In genomic region chr4:123419885-123420743, GRCh38 we compare ENCODE assay signal across 2 cellular contexts.
TF ChIP-seq lines count a peak whose summit lies in the region.

No MANE protein-coding gene starts in this region.

TF ChIP-seq in HepG2, 621 proteins besides CTCF, POLR2A, EP300 and RAD21:
- TF ChIP-seq KLF13 (CRISPR knock-in tag; IDR thresholded peaks at IDR 0.05) = no peak
- TF ChIP-seq, protein P1, sequence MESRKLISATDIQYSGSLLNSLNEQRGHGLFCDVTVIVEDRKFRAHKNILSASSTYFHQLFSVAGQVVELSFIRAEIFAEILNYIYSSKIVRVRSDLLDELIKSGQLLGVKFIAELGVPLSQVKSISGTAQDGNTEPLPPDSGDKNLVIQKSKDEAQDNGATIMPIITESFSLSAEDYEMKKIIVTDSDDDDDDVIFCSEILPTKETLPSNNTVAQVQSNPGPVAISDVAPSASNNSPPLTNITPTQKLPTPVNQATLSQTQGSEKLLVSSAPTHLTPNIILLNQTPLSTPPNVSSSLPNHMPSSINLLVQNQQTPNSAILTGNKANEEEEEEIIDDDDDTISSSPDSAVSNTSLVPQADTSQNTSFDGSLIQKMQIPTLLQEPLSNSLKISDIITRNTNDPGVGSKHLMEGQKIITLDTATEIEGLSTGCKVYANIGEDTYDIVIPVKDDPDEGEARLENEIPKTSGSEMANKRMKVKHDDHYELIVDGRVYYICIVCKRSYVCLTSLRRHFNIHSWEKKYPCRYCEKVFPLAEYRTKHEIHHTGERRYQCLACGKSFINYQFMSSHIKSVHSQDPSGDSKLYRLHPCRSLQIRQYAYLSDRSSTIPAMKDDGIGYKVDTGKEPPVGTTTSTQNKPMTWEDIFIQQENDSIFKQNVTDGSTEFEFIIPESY (CRISPR knock-in tag; IDR thresholded peaks at IDR 0.05) = peak; percentile 53; the same call in 1 of the 2 replicates
- no peak for TF ChIP-seq ZNF615 (CRISPR knock-in tag; IDR thresholded peaks at IDR 0.05; ENCODE audit: borderline replicate concordance)
- no peak for TF ChIP-seq ZNF256 (CRISPR knock-in tag; conservative IDR thresholded peaks at IDR 0.05)
- no peak for TF ChIP-seq ZNF652 (CRISPR knock-in tag; IDR thresholded peaks at IDR 0.05; ENCODE audit: borderline replicate concordance, low read depth)
- TF ChIP-seq, protein P2, sequence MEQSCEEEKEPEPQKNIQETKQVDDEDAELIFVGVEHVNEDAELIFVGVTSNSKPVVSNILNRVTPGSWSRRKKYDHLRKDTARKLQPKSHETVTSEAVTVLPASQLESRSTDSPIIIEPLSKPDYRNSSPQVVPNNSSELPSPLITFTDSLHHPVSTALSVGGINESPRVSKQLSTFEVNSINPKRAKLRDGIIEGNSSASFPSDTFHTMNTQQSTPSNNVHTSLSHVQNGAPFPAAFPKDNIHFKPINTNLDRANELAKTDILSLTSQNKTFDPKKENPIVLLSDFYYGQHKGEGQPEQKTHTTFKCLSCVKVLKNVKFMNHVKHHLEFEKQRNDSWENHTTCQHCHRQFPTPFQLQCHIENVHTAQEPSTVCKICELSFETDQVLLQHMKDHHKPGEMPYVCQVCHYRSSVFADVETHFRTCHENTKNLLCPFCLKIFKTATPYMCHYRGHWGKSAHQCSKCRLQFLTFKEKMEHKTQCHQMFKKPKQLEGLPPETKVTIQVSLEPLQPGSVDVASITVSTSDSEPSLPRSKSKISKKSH (CRISPR knock-in tag; IDR thresholded peaks at IDR 0.05; ENCODE audit: borderline replicate concordance) = no peak
- TF ChIP-seq ZNF282 (IDR thresholded peaks at IDR 0.05; ENCODE audit: partially characterized antibody) = no peak
- TF ChIP-seq ZNF460 (CRISPR knock-in tag; IDR thresholded peaks at IDR 0.05; ENCODE audit: borderline replicate concordance) = peak; percentile 62; the same call in 1 of the 2 replicates
- TF ChIP-seq ZBTB38 (CRISPR knock-in tag; IDR thresholded peaks at IDR 0.05) = 0 out of 2 replicates have a peak, but pooled peaks have one; percentile 40
- no peak for TF ChIP-seq HNRNPUL1 (IDR thresholded peaks at IDR 0.05; ENCODE audit: low read depth, low read length)

TF ChIP-seq in H1, 55 proteins besides CTCF, POLR2A, EP300 and RAD21:
- TF ChIP-seq, protein P3, sequence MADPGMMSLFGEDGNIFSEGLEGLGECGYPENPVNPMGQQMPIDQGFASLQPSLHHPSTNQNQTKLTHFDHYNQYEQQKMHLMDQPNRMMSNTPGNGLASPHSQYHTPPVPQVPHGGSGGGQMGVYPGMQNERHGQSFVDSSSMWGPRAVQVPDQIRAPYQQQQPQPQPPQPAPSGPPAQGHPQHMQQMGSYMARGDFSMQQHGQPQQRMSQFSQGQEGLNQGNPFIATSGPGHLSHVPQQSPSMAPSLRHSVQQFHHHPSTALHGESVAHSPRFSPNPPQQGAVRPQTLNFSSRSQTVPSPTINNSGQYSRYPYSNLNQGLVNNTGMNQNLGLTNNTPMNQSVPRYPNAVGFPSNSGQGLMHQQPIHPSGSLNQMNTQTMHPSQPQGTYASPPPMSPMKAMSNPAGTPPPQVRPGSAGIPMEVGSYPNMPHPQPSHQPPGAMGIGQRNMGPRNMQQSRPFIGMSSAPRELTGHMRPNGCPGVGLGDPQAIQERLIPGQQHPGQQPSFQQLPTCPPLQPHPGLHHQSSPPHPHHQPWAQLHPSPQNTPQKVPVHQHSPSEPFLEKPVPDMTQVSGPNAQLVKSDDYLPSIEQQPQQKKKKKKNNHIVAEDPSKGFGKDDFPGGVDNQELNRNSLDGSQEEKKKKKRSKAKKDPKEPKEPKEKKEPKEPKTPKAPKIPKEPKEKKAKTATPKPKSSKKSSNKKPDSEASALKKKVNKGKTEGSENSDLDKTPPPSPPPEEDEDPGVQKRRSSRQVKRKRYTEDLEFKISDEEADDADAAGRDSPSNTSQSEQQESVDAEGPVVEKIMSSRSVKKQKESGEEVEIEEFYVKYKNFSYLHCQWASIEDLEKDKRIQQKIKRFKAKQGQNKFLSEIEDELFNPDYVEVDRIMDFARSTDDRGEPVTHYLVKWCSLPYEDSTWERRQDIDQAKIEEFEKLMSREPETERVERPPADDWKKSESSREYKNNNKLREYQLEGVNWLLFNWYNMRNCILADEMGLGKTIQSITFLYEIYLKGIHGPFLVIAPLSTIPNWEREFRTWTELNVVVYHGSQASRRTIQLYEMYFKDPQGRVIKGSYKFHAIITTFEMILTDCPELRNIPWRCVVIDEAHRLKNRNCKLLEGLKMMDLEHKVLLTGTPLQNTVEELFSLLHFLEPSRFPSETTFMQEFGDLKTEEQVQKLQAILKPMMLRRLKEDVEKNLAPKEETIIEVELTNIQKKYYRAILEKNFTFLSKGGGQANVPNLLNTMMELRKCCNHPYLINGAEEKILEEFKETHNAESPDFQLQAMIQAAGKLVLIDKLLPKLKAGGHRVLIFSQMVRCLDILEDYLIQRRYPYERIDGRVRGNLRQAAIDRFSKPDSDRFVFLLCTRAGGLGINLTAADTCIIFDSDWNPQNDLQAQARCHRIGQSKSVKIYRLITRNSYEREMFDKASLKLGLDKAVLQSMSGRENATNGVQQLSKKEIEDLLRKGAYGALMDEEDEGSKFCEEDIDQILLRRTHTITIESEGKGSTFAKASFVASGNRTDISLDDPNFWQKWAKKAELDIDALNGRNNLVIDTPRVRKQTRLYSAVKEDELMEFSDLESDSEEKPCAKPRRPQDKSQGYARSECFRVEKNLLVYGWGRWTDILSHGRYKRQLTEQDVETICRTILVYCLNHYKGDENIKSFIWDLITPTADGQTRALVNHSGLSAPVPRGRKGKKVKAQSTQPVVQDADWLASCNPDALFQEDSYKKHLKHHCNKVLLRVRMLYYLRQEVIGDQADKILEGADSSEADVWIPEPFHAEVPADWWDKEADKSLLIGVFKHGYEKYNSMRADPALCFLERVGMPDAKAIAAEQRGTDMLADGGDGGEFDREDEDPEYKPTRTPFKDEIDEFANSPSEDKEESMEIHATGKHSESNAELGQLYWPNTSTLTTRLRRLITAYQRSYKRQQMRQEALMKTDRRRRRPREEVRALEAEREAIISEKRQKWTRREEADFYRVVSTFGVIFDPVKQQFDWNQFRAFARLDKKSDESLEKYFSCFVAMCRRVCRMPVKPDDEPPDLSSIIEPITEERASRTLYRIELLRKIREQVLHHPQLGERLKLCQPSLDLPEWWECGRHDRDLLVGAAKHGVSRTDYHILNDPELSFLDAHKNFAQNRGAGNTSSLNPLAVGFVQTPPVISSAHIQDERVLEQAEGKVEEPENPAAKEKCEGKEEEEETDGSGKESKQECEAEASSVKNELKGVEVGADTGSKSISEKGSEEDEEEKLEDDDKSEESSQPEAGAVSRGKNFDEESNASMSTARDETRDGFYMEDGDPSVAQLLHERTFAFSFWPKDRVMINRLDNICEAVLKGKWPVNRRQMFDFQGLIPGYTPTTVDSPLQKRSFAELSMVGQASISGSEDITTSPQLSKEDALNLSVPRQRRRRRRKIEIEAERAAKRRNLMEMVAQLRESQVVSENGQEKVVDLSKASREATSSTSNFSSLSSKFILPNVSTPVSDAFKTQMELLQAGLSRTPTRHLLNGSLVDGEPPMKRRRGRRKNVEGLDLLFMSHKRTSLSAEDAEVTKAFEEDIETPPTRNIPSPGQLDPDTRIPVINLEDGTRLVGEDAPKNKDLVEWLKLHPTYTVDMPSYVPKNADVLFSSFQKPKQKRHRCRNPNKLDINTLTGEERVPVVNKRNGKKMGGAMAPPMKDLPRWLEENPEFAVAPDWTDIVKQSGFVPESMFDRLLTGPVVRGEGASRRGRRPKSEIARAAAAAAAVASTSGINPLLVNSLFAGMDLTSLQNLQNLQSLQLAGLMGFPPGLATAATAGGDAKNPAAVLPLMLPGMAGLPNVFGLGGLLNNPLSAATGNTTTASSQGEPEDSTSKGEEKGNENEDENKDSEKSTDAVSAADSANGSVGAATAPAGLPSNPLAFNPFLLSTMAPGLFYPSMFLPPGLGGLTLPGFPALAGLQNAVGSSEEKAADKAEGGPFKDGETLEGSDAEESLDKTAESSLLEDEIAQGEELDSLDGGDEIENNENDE (IDR thresholded peaks at IDR 0.05; ENCODE audit: insufficient replicate concordance, low read length) = no peak
- no peak for TF ChIP-seq NANOG (IDR thresholded peaks at IDR 0.05; ENCODE audit: insufficient read depth, low read depth, low read length, poor library complexity, severe bottlenecking)
- no peak for TF ChIP-seq KDM1A (IDR thresholded peaks at IDR 0.05; ENCODE audit: borderline replicate concordance, low read length)
- no peak for TF ChIP-seq POLR2AphosphoS5 (IDR thresholded peaks at IDR 0.05; ENCODE audit: low read depth, low read length)
- TF ChIP-seq PHF8 (conservative IDR thresholded peaks at IDR 0.05; ENCODE audit: low read depth, low read length) = no peak
- TF ChIP-seq FOSL1 (IDR thresholded peaks at IDR 0.05; ENCODE audit: insufficient read depth, low read depth, low read length) = no peak
- TF ChIP-seq POU5F1 (IDR thresholded peaks at IDR 0.05; ENCODE audit: low read depth, low read length) = no peak
- TF ChIP-seq GABPA (IDR thresholded peaks at IDR 0.05; ENCODE audit: borderline replicate concordance, insufficient read depth, low read length) = no peak
- no peak for TF ChIP-seq TEAD4 (IDR thresholded peaks at IDR 0.05; ENCODE audit: low read depth, low read length)
- TF ChIP-seq JUN (IDR thresholded peaks at IDR 0.05; ENCODE audit: low read depth, low read length) = no peak
- TF ChIP-seq MAFK (IDR thresholded peaks at IDR 0.05; ENCODE audit: low read depth, low read length) = no peak
- TF ChIP-seq SP2 (IDR thresholded peaks at IDR 0.05; ENCODE audit: low read length) = no peak
- TF ChIP-seq RFX5 (IDR thresholded peaks at IDR 0.05; ENCODE audit: borderline replicate concordance, low read depth, low read length) = no peak
- TF ChIP-seq TCF12 (IDR thresholded peaks at IDR 0.05; ENCODE audit: low read depth, low read length) = no peak
- no peak for TF ChIP-seq ZNF274 (IDR thresholded peaks at IDR 0.05; ENCODE audit: borderline replicate concordance, extremely low read depth, low read length)
- no peak for TF ChIP-seq SP4 (IDR thresholded peaks at IDR 0.05; ENCODE audit: low read length)
- TF ChIP-seq RXRA (IDR thresholded peaks at IDR 0.05; ENCODE audit: insufficient read depth, low read depth, low read length) = no peak
- no peak for TF ChIP-seq NRF1 (IDR thresholded peaks at IDR 0.05; ENCODE audit: low read depth, low read length)
- TF ChIP-seq JUND (IDR thresholded peaks at IDR 0.05; ENCODE audit: low read length) = no peak
TF ChIP-seq in H1: peak in this region for 0.
